17 cellular contexts compared by ENCODE assay signal in genomic region chr5:67173959-67174358, GRCh38. TPM values are rescaled to one million over a fixed set of nuclear protein-coding genes. Genes with fewer than 3 reads are reported as not detected.
"Had no signal": no experiment of that assay in that cellular context is flagged by ENCODE, and none has a peak within 500 bp of the region (broad histone marks: within the 10 kb centered on the region; RNA-seq: fewer than 3 reads in every experiment).

No MANE protein-coding gene starts in this region.

- H3K27me3 ChIP-seq: ascending aorta, hepatocyte, SJSA1, tibial artery had no signal

- H3K27ac Mint-ChIP-seq: activated naive CD8-positive, alpha-beta T cell; mesothelial cell of epicardium had no signal

- H3K27ac ChIP-seq: ascending aorta, coronary artery, hepatocyte, parathyroid adenoma, SJSA1, skin epidermis, tibial artery had no signal

- H3K4me2 ChIP-seq: hepatocyte had no signal

- H3K4me3 Mint-ChIP-seq: activated naive CD8-positive, alpha-beta T cell; mesothelial cell of epicardium had no signal

- H3K9ac ChIP-seq: parathyroid adenoma had no signal

- H2AFZ ChIP-seq: hepatocyte, parathyroid adenoma had no signal

- H3K4me1 ChIP-seq: ascending aorta, parathyroid adenoma, SJSA1, tibial artery had no signal

- DNase-seq: activated effector memory CD4-positive, alpha-beta T cell treated with Interleukin-2 at 50 U/mL for 16 hours; activated T-cell treated with anti-CD3 and anti-CD28 coated beads for 4 hours; caudate nucleus; effector CD4-positive, alpha-beta T cell; kidney glomerular epithelial cell; naive B cell; stimulated activated CD4-positive, alpha-beta T cell treated with anti-CD3 and anti-CD28 coated beads, Interleukin-4, amount 100 ng/mL, for 4 hours; tibial artery had no signal

- H3K9me3 ChIP-seq: tibial artery had no signal

- H3K79me2 ChIP-seq: hepatocyte, parathyroid adenoma had no signal

- H3K27me3 Mint-ChIP-seq: activated naive CD8-positive, alpha-beta T cell; naive B cell had no signal

- H3K4me1 Mint-ChIP-seq: mesothelial cell of epicardium had no signal

RNA-seq across cellular contexts. Expression of gene CD180, which starts 22.6 kb away (rescaled TPM):
- total RNA-seq: endothelial cell of umbilical vein, mesothelial cell of epicardium, SJSA1 had no signal
- polyA plus RNA-seq: endothelial cell of umbilical vein, hepatocyte had no signal
